In the genomic region with DNA sequence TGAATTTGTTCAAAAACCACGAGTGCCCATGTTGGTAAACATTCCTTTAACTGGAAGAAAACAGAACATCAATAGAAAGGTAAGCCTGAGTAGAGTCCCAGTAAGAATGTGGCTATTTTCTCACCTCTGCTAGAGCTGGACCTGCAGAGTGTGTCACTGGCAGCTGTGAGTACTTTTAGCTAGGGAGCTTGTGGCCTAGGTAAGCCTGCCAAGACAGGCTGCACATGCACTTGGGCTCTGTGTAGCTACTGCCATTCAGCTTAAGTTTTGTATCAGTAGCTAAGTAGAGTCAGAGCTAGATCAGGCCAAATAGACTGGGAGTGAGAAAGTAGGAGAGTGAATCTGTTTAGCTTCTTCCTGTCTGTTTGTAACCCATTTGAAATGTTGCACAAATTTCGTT, we compare ENCODE assay signal across 10 cellular contexts. TPM values are rescaled to one million over a fixed set of nuclear protein-coding genes. Genes with fewer than 3 reads are reported as not detected.
A peak's percentile ranks its signal among the peaks of the same experiment; 100 is the strongest.
DNase-seq lines count a peak whose midpoint lies in the region; ATAC-seq, FAIRE-seq and TF ChIP-seq lines count a peak whose summit lies in the region.
"Had no signal": no experiment of that assay in that cellular context is flagged by ENCODE, and none has a peak within 500 bp of the region (broad histone marks: within the 10 kb centered on the region; RNA-seq: fewer than 3 reads in every experiment).

No MANE protein-coding gene starts in this region.

- no peaks in the 10 kb centered on the region for H3K9me3 ChIP-seq in fibroblast of lung (ENCODE audit: control insufficient read depth, insufficient read depth, low read depth, low read length)

- no peak overlapping the region for H3K9ac ChIP-seq in fibroblast of lung (ENCODE audit: insufficient read depth, low read length)

- TF ChIP-seq CTCF in fibroblast of lung (conservative IDR thresholded peaks at IDR 0.05 in 1 of 2, IDR thresholded peaks at IDR 0.05 in 1 of 2; ENCODE audit: low read depth in 1 of 2, low read length in 2 of 2) (no peak), D721Med (IDR thresholded peaks at IDR 0.05; ENCODE audit: insufficient read depth, missing control alignments) (no peak)

- peak overlapping the region; percentile 20 for H3K4me2 ChIP-seq in fibroblast of lung (ENCODE audit: extremely low read depth, insufficient read depth, low read length)

- DNase-seq in Right ventricle myocardium inferior (ENCODE audit: missing footprints) (no peak), cardiac septum (ENCODE audit: low spot score) (no peak), fibroblast of lung (ENCODE audit: low read depth in 2 of 2) (peak in 1 of 2 donors; percentile 70), superior temporal gyrus (ENCODE audit: extremely low spot score) (peak; percentile 33), D721Med (ENCODE audit: insufficient read length, low spot score) (no peak)
- no peak for DNase-seq in activated CD4-positive, alpha-beta T cell treated with anti-CD3 and anti-CD28 coated beads, Interleukin-2, amount 50 U/mL, for 4 hours
- DNase-seq: NCI-H524 treated with DMSO at 0.1 percent for 48 hours had no signal

- intact Hi-C loops in Right ventricle myocardium inferior (cut with DNase I): no loop called here
- intact Hi-C loops in cardiac septum (cut with DNase I): no loop called here

- H2AFZ ChIP-seq in fibroblast of lung (ENCODE audit: low read length): no peak overlapping the region

- ATAC-seq in Right ventricle myocardium inferior (peak; percentile 84), HG03469 (IDR thresholded peaks at IDR 0.05; ENCODE audit: unreplicated experiment) (peak; percentile 60), esophagus mucosa (no peak)

- peaks cover 97% of the 10 kb centered on the region for H3K79me2 ChIP-seq in fibroblast of lung (ENCODE audit: control insufficient read depth, insufficient read depth, low read length)

- no peaks in the 10 kb centered on the region for H3K4me1 ChIP-seq in fibroblast of lung (ENCODE audit: control insufficient read depth, extremely low read depth, insufficient read depth, low read length)

- no peak for FAIRE-seq in D721Med (lab: Jason Lieb, UNC)

- no peak overlapping the region for H3K27ac ChIP-seq in fibroblast of lung (ENCODE audit: insufficient read depth, low read length)
- H3K27ac ChIP-seq: epithelial cell of prostate had no signal

- H3K36me3 ChIP-seq in fibroblast of lung (ENCODE audit: control insufficient read depth, insufficient read depth, low read length): no peaks in the 10 kb centered on the region

- H3K4me3 ChIP-seq in fibroblast of lung (replicated peaks in 1 of 4; ENCODE audit: control extremely low read depth in 1 of 4, insufficient read depth in 1 of 4, low read depth in 3 of 4, low read length in 4 of 4): no peak overlapping the region

- H3K27me3 ChIP-seq in fibroblast of lung (ENCODE audit: control insufficient read depth, insufficient read depth, low read length): no peaks in the 10 kb centered on the region

- H4K20me1 ChIP-seq in fibroblast of lung (ENCODE audit: control insufficient read depth, extremely low read depth, insufficient read depth, low read length): no peaks in the 10 kb centered on the region

RNA-seq across cellular contexts. Expression of gene RBPJ, which starts 35.3 kb away (rescaled TPM):
- total RNA-seq in Right ventricle myocardium inferior (42.1 TPM), cardiac septum (38.2 TPM), fibroblast of lung (203 and 253 TPM in 2 replicates), esophagus mucosa (23.6 TPM)
- polyA plus RNA-seq in fibroblast of lung: 144 and 327 TPM in 2 replicates
- 67.0 and 144 TPM in 2 replicates for polyA plus RNA-seq in fibroblast of lung (2012)
- polyA minus RNA-seq in fibroblast of lung (ENCODE audit: low replicate concordance): 30.5 and 113 TPM in 2 replicates
